Comparison of ENCODE assay signal across 1 cellular context in genomic region chr11:133907841-133908241, GRCh38.
TF ChIP-seq lines count a peak whose summit lies in the region.

No MANE protein-coding gene starts in this region.

TF ChIP-seq in K562, 482 proteins besides CTCF, POLR2A, EP300 and RAD21 (continued from another document):
- TF ChIP-seq ZNF639 (CRISPR knock-in tag; conservative IDR thresholded peaks at IDR 0.05 in 1 of 2, IDR thresholded peaks at IDR 0.05 in 1 of 2) (no peak), MIER1 (IDR thresholded peaks at IDR 0.05; ENCODE audit: low read depth) (no peak), ELK3 (CRISPR knock-in tag; IDR thresholded peaks at IDR 0.05) (no peak), MAFF (IDR thresholded peaks at IDR 0.05; ENCODE audit: low read length) (no peak), ETV1 (tag; conservative IDR thresholded peaks at IDR 0.05; ENCODE audit: low read depth) (no peak), ZNF507 (tag; conservative IDR thresholded peaks at IDR 0.05) (no peak), HES1 (IDR thresholded peaks at IDR 0.05; ENCODE audit: low read depth) (no peak), AFF1 (IDR thresholded peaks at IDR 0.05; ENCODE audit: low read depth in 1 of 2, partially characterized antibody in 2 of 2) (no peak), HMG20A (CRISPR knock-in tag; conservative IDR thresholded peaks at IDR 0.05) (no peak), SIRT6 (IDR thresholded peaks at IDR 0.05; ENCODE audit: low read depth, low read length) (no peak), GTF2E2 (tag; IDR thresholded peaks at IDR 0.05) (no peak), NCOA6 (IDR thresholded peaks at IDR 0.05) (no peak), ZBTB2 (IDR thresholded peaks at IDR 0.05) (no peak), FOXK2 (conservative IDR thresholded peaks at IDR 0.05 in 1 of 2, IDR thresholded peaks at IDR 0.05 in 1 of 2; ENCODE audit: low read depth in 2 of 2) (no peak)
